Comparison of ENCODE assay signal across 8 cellular contexts in the genomic region with DNA sequence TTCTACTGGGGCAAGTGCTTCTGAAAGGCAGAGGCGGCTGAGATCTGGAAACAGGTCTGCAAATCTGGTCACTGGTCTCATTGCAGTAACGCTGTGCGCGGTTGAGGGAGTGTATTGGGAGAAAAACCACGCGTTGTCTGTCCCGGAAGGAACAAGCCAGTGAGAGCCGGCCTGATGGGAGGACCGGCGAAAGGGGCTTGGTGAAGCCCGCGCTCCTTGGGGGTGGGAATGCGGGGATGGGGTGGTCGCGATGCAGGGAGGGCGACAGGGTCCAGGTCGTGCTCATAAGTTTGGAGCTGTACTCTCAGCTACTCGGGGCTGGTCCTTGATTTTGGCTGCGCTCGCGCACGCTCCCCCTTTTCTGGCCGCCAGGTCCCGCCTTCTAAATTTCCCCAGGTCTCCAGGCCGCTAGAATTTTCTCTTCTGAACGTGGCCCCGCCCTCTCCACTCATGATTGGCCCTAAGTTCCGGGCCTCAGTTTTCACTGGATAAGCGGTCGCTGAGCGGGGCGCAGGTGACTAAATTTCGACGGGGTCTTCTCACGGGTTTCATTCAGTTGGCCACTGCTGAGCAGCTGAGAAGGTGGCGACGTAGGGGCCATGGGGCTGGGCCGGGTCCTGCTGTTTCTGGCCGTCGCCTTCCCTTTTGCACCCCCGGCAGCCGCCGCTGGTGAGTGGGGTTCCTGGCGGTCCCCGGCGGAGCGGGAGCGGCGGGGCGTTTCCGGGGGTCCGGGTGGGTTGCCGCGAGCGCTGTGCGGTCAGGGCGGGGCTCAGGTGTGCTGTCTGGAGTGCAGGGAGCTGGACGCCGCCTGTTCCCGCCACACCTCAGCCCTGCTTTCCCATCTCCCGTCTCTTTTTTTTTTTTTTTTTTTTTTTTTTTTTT. TPM values are rescaled to one million over a fixed set of nuclear protein-coding genes. Genes with fewer than 3 reads are reported as not detected.
DNase-seq lines count a peak whose midpoint lies in the region; ATAC-seq, FAIRE-seq and TF ChIP-seq lines count a peak whose summit lies in the region.

TSS of gene MICB (plus strand) at position 551 of the 882 bp plus-strand sequence. CDS start at position 600, 49 bp downstream.

- TF ChIP-seq POLR2A in stomach (IDR thresholded peaks at IDR 0.05), result no peak

- peaks cover 0 to 58% (median 31%) of the 10 kb centered on the region in 4 donors for H3K4me1 ChIP-seq in stomach

- peak; percentile 44 for ATAC-seq in GM18867 (IDR thresholded peaks at IDR 0.05; ENCODE audit: unreplicated experiment)
- ATAC-seq in HG03354 (IDR thresholded peaks at IDR 0.05; ENCODE audit: poor library complexity, severe bottlenecking, unreplicated experiment), result peak; percentile 59

- H3K4me3 Mint-ChIP-seq in activated T-helper 2 cell treated with anti-CD3 and anti-CD28 coated beads, Interferon-gamma antibody, Interleukin-2, Interleukin-4, amounts not matched to agents 10 μg/mL and 5 μg/mL and 100 μg/mL, durations not matched to agents 14 hours and 24 hours and 36 hours (ENCODE audit: low read depth), result peak within 1 kb of the TSS; percentile 89

- H4K20me1 ChIP-seq in neural cell (ENCODE audit: insufficient read depth), result no peaks in the 10 kb centered on the region

- TF ChIP-seq CTCF in fibroblast of the aortic adventitia (IDR thresholded peaks at IDR 0.05; ENCODE audit: insufficient read depth, low read length), result peak; percentile 4
- TF ChIP-seq CTCF in neural cell (IDR thresholded peaks at IDR 0.05; ENCODE audit: poor library complexity, severe bottlenecking), result no peak
- peak in 1 of 7 experiments; percentile 15 for TF ChIP-seq CTCF in stomach (IDR thresholded peaks at IDR 0.05)

- H3K4me2 ChIP-seq in neural cell (ENCODE audit: low read length), result no peak within 1 kb of the TSS

- H3K4me3 ChIP-seq in fibroblast of the aortic adventitia (ENCODE audit: low read depth, low read length) (peak within 1 kb of the TSS; percentile 75), neural cell (ENCODE audit: low read length) (peak within 1 kb of the TSS; percentile 60), stomach (peak within 1 kb of the TSS; percentile 55 to 80 (median 66))

- no peaks in the 10 kb centered on the region for H3K36me3 ChIP-seq in neural cell (ENCODE audit: insufficient read depth, low read length)
- no peaks in the 10 kb centered on the region for H3K36me3 ChIP-seq in stomach

- TF ChIP-seq RAD21 in neural cell (conservative IDR thresholded peaks at IDR 0.05), result no peak

- peak; percentile 58 for FAIRE-seq in A204.1 (lab: Jason Lieb, UNC)

- no peak within 1 kb of the TSS for H3K9ac ChIP-seq in neural cell (ENCODE audit: low read length)

- no peaks in the 10 kb centered on the region for H3F3A ChIP-seq in neural cell (ENCODE audit: insufficient read depth, low read length, poor library complexity, severe bottlenecking)

- no peaks in the 10 kb centered on the region for H3K9me2 ChIP-seq in neural cell (ENCODE audit: insufficient read depth, low read length)

- peaks cover 23% of the 10 kb centered on the region for H3K36me3 Mint-ChIP-seq in activated T-helper 2 cell treated with anti-CD3 and anti-CD28 coated beads, Interferon-gamma antibody, Interleukin-2, Interleukin-4, amounts not matched to agents 10 μg/mL and 5 μg/mL and 100 μg/mL, durations not matched to agents 14 hours and 24 hours and 36 hours (ENCODE audit: low read depth)

- intact Hi-C loops in activated T-helper 2 cell treated with anti-CD3 and anti-CD28 coated beads, Interferon-gamma antibody, Interleukin-2, Interleukin-4, amounts not matched to agents 10 μg/mL and 5 μg/mL and 100 μg/mL, durations not matched to agents 14 hours and 24 hours and 36 hours (cut with micrococcal nuclease), result loop anchor here (10.0 kb wide), 1 partner anchor 337 kb away; no protein-coding TSS in a partner anchor
- intact Hi-C loops in stomach (cut with DNase I; ENCODE audit: low total_unique reads), result no loop called here

- H3K79me2 ChIP-seq in neural cell (replicated peaks; ENCODE audit: insufficient read depth, low read length), result no peaks in the 10 kb centered on the region

- H3K27ac ChIP-seq in neural cell (ENCODE audit: low read length), result no peak within 1 kb of the TSS
- H3K27ac ChIP-seq in stomach, result peak within 1 kb of the TSS in 4 of 5 donors; percentile 34 to 74 (median 68)

- no peak within 1 kb of the TSS for H2AFZ ChIP-seq in neural cell (ENCODE audit: low read depth, low read length)

- H3K27ac Mint-ChIP-seq in activated T-helper 2 cell treated with anti-CD3 and anti-CD28 coated beads, Interferon-gamma antibody, Interleukin-2, Interleukin-4, amounts not matched to agents 10 μg/mL and 5 μg/mL and 100 μg/mL, durations not matched to agents 14 hours and 24 hours and 36 hours, result peak within 1 kb of the TSS; percentile 89

- peak; percentile 79 for DNase-seq in activated T-helper 2 cell treated with anti-CD3 and anti-CD28 coated beads, Interferon-gamma antibody, Interleukin-2, Interleukin-4, amounts not matched to agents 10 μg/mL and 5 μg/mL and 100 μg/mL, durations not matched to agents 14 hours and 24 hours and 36 hours (ENCODE audit: low spot score)
- DNase-seq in fibroblast of the aortic adventitia (ENCODE audit: low read depth), result peak; percentile 77
- DNase-seq in stomach, result peak; percentile 83

- no peak for TF ChIP-seq EP300 in neural cell (conservative IDR thresholded peaks at IDR 0.05; ENCODE audit: poor library complexity, severe bottlenecking)
- TF ChIP-seq EP300 in stomach (IDR thresholded peaks at IDR 0.05), result no peak

- no peaks in the 10 kb centered on the region for H3K9me3 ChIP-seq in neural cell (ENCODE audit: low read length)
- H3K9me3 ChIP-seq in stomach, result no peaks in the 10 kb centered on the region

- no peaks in the 10 kb centered on the region for H3K27me3 Mint-ChIP-seq in activated T-helper 2 cell treated with anti-CD3 and anti-CD28 coated beads, Interferon-gamma antibody, Interleukin-2, Interleukin-4, amounts not matched to agents 10 μg/mL and 5 μg/mL and 100 μg/mL, durations not matched to agents 14 hours and 24 hours and 36 hours (ENCODE audit: low read depth)

- H3K27me3 ChIP-seq in neural cell (ENCODE audit: insufficient read depth, low read depth, low read length), result peaks cover 69% of the 10 kb centered on the region
- peaks cover 0 to 21% (median 0%) of the 10 kb centered on the region in 3 donors for H3K27me3 ChIP-seq in stomach

- no peaks in the 10 kb centered on the region for H3K9me3 Mint-ChIP-seq in activated T-helper 2 cell treated with anti-CD3 and anti-CD28 coated beads, Interferon-gamma antibody, Interleukin-2, Interleukin-4, amounts not matched to agents 10 μg/mL and 5 μg/mL and 100 μg/mL, durations not matched to agents 14 hours and 24 hours and 36 hours

- peaks cover 52% of the 10 kb centered on the region for H3K4me1 Mint-ChIP-seq in activated T-helper 2 cell treated with anti-CD3 and anti-CD28 coated beads, Interferon-gamma antibody, Interleukin-2, Interleukin-4, amounts not matched to agents 10 μg/mL and 5 μg/mL and 100 μg/mL, durations not matched to agents 14 hours and 24 hours and 36 hours (ENCODE audit: low read depth)

- WGBS in stomach, 5 donors, result 0 to 1% (median 1%) methylated on average over 43 to 61 of the region's 61 CpGs

TF ChIP-seq in PFSK-1, 5 proteins besides CTCF, POLR2A, EP300 and RAD21 (continues in another document):
- TF ChIP-seq POLR2AphosphoS5 (IDR thresholded peaks at IDR 0.05; ENCODE audit: low read depth, low read length), result peak; percentile 55

TF ChIP-seq in neural cell, 6 proteins besides CTCF, POLR2A, EP300 and RAD21:
- TF ChIP-seq EZH2 (IDR thresholded peaks at IDR 0.05; ENCODE audit: borderline replicate concordance, insufficient read depth, low read length, poor library complexity, severe bottlenecking) (no peak), TAF1 (IDR thresholded peaks at IDR 0.05; ENCODE audit: low read depth) (no peak), MXI1 (conservative IDR thresholded peaks at IDR 0.05; ENCODE audit: poor library complexity, severe bottlenecking) (no peak), SMC3 (conservative IDR thresholded peaks at IDR 0.05; ENCODE audit: poor library complexity) (no peak), POLR2AphosphoS5 (IDR thresholded peaks at IDR 0.05) (no peak)
- TF ChIP-seq, protein P1, sequence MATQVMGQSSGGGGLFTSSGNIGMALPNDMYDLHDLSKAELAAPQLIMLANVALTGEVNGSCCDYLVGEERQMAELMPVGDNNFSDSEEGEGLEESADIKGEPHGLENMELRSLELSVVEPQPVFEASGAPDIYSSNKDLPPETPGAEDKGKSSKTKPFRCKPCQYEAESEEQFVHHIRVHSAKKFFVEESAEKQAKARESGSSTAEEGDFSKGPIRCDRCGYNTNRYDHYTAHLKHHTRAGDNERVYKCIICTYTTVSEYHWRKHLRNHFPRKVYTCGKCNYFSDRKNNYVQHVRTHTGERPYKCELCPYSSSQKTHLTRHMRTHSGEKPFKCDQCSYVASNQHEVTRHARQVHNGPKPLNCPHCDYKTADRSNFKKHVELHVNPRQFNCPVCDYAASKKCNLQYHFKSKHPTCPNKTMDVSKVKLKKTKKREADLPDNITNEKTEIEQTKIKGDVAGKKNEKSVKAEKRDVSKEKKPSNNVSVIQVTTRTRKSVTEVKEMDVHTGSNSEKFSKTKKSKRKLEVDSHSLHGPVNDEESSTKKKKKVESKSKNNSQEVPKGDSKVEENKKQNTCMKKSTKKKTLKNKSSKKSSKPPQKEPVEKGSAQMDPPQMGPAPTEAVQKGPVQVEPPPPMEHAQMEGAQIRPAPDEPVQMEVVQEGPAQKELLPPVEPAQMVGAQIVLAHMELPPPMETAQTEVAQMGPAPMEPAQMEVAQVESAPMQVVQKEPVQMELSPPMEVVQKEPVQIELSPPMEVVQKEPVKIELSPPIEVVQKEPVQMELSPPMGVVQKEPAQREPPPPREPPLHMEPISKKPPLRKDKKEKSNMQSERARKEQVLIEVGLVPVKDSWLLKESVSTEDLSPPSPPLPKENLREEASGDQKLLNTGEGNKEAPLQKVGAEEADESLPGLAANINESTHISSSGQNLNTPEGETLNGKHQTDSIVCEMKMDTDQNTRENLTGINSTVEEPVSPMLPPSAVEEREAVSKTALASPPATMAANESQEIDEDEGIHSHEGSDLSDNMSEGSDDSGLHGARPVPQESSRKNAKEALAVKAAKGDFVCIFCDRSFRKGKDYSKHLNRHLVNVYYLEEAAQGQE (IDR thresholded peaks at IDR 0.05; ENCODE audit: borderline replicate concordance), result no peak
TF ChIP-seq in neural cell: peak in this region for 0.

RNA-seq across cellular contexts. Expression of gene MICB, which starts in this region (rescaled TPM):
- polyA plus RNA-seq in PFSK-1 (2012; ENCODE audit: insufficient read length, low read depth), result 9.3 TPM
- 30.6 and 31.5 TPM in 2 replicates for total RNA-seq in activated T-helper 2 cell treated with anti-CD3 and anti-CD28 coated beads, Interferon-gamma antibody, Interleukin-2, Interleukin-4, amounts not matched to agents 10 μg/mL and 5 μg/mL and 100 μg/mL, durations not matched to agents 14 hours and 24 hours and 36 hours
- total RNA-seq in fibroblast of the aortic adventitia (ENCODE audit: low replicate concordance) (3.4 and 16.6 TPM in 2 replicates), stomach (1 to 10 TPM in 1 of 5 donors, under 1 TPM in 2, not detected in 2; 0.29 to 1.7 (median 0.89) TPM)
- polyA plus RNA-seq in neural cell (0.14 TPM in 1 of 2 replicates, not detected in the other), stomach (1 to 10 TPM in 1 of 3 donors, under 1 TPM in 2; 0.76 to 1.4 (median 0.83) TPM)
- polyA minus RNA-seq in neural cell, result not detected in 2 replicates
